In genomic region chr17:64974750-64975317, GRCh38 we compare ENCODE assay signal across 8 cellular contexts. TPM values are rescaled to one million over a fixed set of nuclear protein-coding genes. Genes with fewer than 3 reads are reported as not detected.
DNase-seq lines count a peak whose midpoint lies in the region; ATAC-seq and TF ChIP-seq lines count a peak whose summit lies in the region.

No MANE protein-coding gene starts in this region.

- peaks cover 52% of the 10 kb centered on the region for H3K4me1 Mint-ChIP-seq in activated T-cell treated with anti-CD3 and anti-CD28 coated beads, Interleukin-2, amount 50 U/mL, for 4 hours (ENCODE audit: low read depth)

- peak overlapping the region; percentile 99 for H3K23ac ChIP-seq in neuronal stem cell (ENCODE audit: low read depth, low read length, poor library complexity)

- H3K79me1 ChIP-seq in neuronal stem cell (ENCODE audit: low read depth, low read length) = no peaks in the 10 kb centered on the region

- peak overlapping the region; percentile 97 for H3K18ac ChIP-seq in neuronal stem cell (ENCODE audit: low read length)

- H3K27ac ChIP-seq in OCI-LY3 (ENCODE audit: low read length) (peak overlapping the region; percentile 94), neuronal stem cell (replicated peaks; ENCODE audit: low read length) (peak overlapping the region; percentile 44)
- peak overlapping the region; percentile 98 for H3K27ac ChIP-seq in effector memory CD4-positive, alpha-beta T cell (ENCODE audit: insufficient read depth, low read length, poor library complexity, severe bottlenecking)

- H3K4ac ChIP-seq in neuronal stem cell (ENCODE audit: low read length) = no peak overlapping the region

- peaks cover 2% of the 10 kb centered on the region for H3K36me3 Mint-ChIP-seq in activated T-cell treated with anti-CD3 and anti-CD28 coated beads, Interleukin-2, amount 50 U/mL, for 4 hours (ENCODE audit: insufficient read depth)

- peak overlapping the region; percentile 91 for H3K14ac ChIP-seq in neuronal stem cell (ENCODE audit: low read length)

- peak overlapping the region; percentile 85 for H3K4me3 Mint-ChIP-seq in activated T-cell treated with anti-CD3 and anti-CD28 coated beads, Interleukin-2, amount 50 U/mL, for 4 hours

- WGBS in neuronal stem cell (ENCODE audit: extremely low coverage in 2 of 2, insufficient read length in 2 of 2, insufficient replicate concordance in 1 of 2), 2 donors = no CpG with 5 or more reads among the region's 9 CpGs

- H3K4me3 ChIP-seq in OCI-LY3 (ENCODE audit: low read length) (peak overlapping the region; percentile 86), neuronal stem cell (ENCODE audit: low read length in 2 of 2) (peak overlapping the region; percentile 68 to 84)
- H3K4me3 ChIP-seq in effector memory CD4-positive, alpha-beta T cell (ENCODE audit: insufficient read depth, low read depth, low read length, poor library complexity, severe bottlenecking) = peak overlapping the region; percentile 36

- no peaks in the 10 kb centered on the region for H3K27me3 ChIP-seq in OCI-LY3 (ENCODE audit: low read depth, low read length)
- H3K27me3 ChIP-seq in effector memory CD4-positive, alpha-beta T cell (replicated peaks; ENCODE audit: control insufficient read depth, insufficient read depth, low read length, poor library complexity, severe bottlenecking) = no peaks in the 10 kb centered on the region
- H3K27me3 ChIP-seq in neuronal stem cell (ENCODE audit: control insufficient read depth in 3 of 3, insufficient read depth in 3 of 3, low read depth in 1 of 3, low read length in 3 of 3) = no peaks in the 10 kb centered on the region

- H3K4me1 ChIP-seq in OCI-LY3 (ENCODE audit: low read length) (peaks cover 51% of the 10 kb centered on the region), neuronal stem cell (ENCODE audit: control insufficient read depth in 2 of 2, insufficient read depth in 1 of 2, low read depth in 1 of 2, low read length in 2 of 2) (peaks cover 2 to 4% of the 10 kb centered on the region in 2 donors)
- H3K4me1 ChIP-seq in effector memory CD4-positive, alpha-beta T cell (ENCODE audit: control insufficient read depth, insufficient read depth, low read length, poor library complexity, severe bottlenecking) = peaks cover 14% of the 10 kb centered on the region

- H3K79me2 ChIP-seq in OCI-LY3 (ENCODE audit: low read length) = no peaks in the 10 kb centered on the region

- peak overlapping the region; percentile 62 for H2BK15ac ChIP-seq in neuronal stem cell (ENCODE audit: low read length)

- H3K4me2 ChIP-seq in OCI-LY3 (ENCODE audit: low read length) = peak overlapping the region; percentile 97
- H3K4me2 ChIP-seq in neuronal stem cell (ENCODE audit: insufficient read depth, low read length, poor library complexity, severe bottlenecking) = peak overlapping the region; percentile 96

- H3K36me3 ChIP-seq in OCI-LY3 (replicated peaks; ENCODE audit: low read depth, low read length) (no peaks in the 10 kb centered on the region), neuronal stem cell (replicated peaks in 1 of 2; ENCODE audit: control insufficient read depth in 2 of 2, insufficient read depth in 2 of 2, low read length in 2 of 2) (peaks cover 2 to 38% of the 10 kb centered on the region in 2 donors)
- no peaks in the 10 kb centered on the region for H3K36me3 ChIP-seq in effector memory CD4-positive, alpha-beta T cell (ENCODE audit: control insufficient read depth, insufficient read depth, low read length)

- H4K20me1 ChIP-seq in OCI-LY3 (ENCODE audit: insufficient read depth, low read length) = no peaks in the 10 kb centered on the region

- no peak overlapping the region for H2AFZ ChIP-seq in OCI-LY3 (ENCODE audit: low read depth, low read length)
- H2AFZ ChIP-seq in neuronal stem cell (ENCODE audit: low read length) = peak overlapping the region; percentile 97

- peak overlapping the region; percentile 32 for H2AK5ac ChIP-seq in neuronal stem cell (ENCODE audit: low read depth, low read length)

- H2BK120ac ChIP-seq in neuronal stem cell (ENCODE audit: low read depth, low read length) = peak overlapping the region; percentile 87

- H3K27me3 Mint-ChIP-seq in activated T-cell treated with anti-CD3 and anti-CD28 coated beads, Interleukin-2, amount 50 U/mL, for 4 hours (ENCODE audit: low read depth) = no peaks in the 10 kb centered on the region

- no peak overlapping the region for H4K8ac ChIP-seq in neuronal stem cell (ENCODE audit: low read depth, low read length)

- no peak overlapping the region for H4K91ac ChIP-seq in neuronal stem cell (ENCODE audit: low read depth, low read length, poor library complexity)

- H3K9me3 Mint-ChIP-seq in activated T-cell treated with anti-CD3 and anti-CD28 coated beads, Interleukin-2, amount 50 U/mL, for 4 hours = no peaks in the 10 kb centered on the region

- H3K9me3 ChIP-seq in OCI-LY3 (ENCODE audit: insufficient read depth, low read length) (no peaks in the 10 kb centered on the region), neuronal stem cell (replicated peaks in 1 of 2; ENCODE audit: control insufficient read depth in 2 of 2, insufficient read depth in 1 of 2, low read depth in 1 of 2, low read length in 2 of 2) (no peaks in the 10 kb centered on the region)
- H3K9me3 ChIP-seq in effector memory CD4-positive, alpha-beta T cell (ENCODE audit: control insufficient read depth, low read length) = no peaks in the 10 kb centered on the region

- DNase-seq in activated T-cell treated with anti-CD3 and anti-CD28 coated beads, Interleukin-2, amount 50 U/mL, for 4 hours = no peak
- DNase-seq in activated T-cell treated with anti-CD3 and anti-CD28 coated beads, Interleukin-2, amount 50 U/mL, for 48 hours = no peak
- DNase-seq in effector memory CD4-positive, alpha-beta T cell = no peak
- DNase-seq in neuronal stem cell (ENCODE audit: low spot score) = no peak
- DNase-seq in Ammon's horn (ENCODE audit: low spot score) = no peak

- TF ChIP-seq CTCF in OCI-LY3 (IDR thresholded peaks at IDR 0.05; ENCODE audit: low read depth, low read length) = no peak

- peak overlapping the region; percentile 94 for H2BK5ac ChIP-seq in neuronal stem cell (ENCODE audit: low read length)

- ATAC-seq in activated T-cell treated with anti-CD3 and anti-CD28 coated beads, Interleukin-2, amount 50 U/mL, for 4 hours = peak; percentile 42 to 43
- ATAC-seq in GM21447 (IDR thresholded peaks at IDR 0.05; ENCODE audit: unreplicated experiment) (no peak), HG03432 (IDR thresholded peaks at IDR 0.05; ENCODE audit: unreplicated experiment) (no peak)

- H2BK12ac ChIP-seq in neuronal stem cell (ENCODE audit: low read length) = no peak overlapping the region

- peak overlapping the region; percentile 92 for H3K9ac ChIP-seq in OCI-LY3 (ENCODE audit: low read length)
- H3K9ac ChIP-seq in neuronal stem cell (ENCODE audit: low read depth, low read length, poor library complexity) = peak overlapping the region; percentile 89

RNA-seq across cellular contexts. Expression of gene LRRC37A3, which starts 55.6 kb away (rescaled TPM):
- 1 to 10 TPM; 1.9 to 3.0 (median 2.9) TPM for total RNA-seq in activated T-cell treated with anti-CD3 and anti-CD28 coated beads, Interleukin-2, amount 50 U/mL, for 4 hours
- 3.1 TPM for polyA plus RNA-seq in neuronal stem cell (2013, experiment 1 of 2)
- polyA plus RNA-seq in neuronal stem cell (2013, experiment 2 of 2) = 4.3 TPM

Comparison
In these comparisons a context has a peak if more than half of its experiments do, and no peak if none do; other contexts are left out.
1. ATAC-seq: peak in activated T-cell treated with anti-CD3 and anti-CD28 coated beads, Interleukin-2, amount 50 U/mL, for 4 hours (2 of 2); none in GM21447 (single experiment) and HG03432 (single experiment).
2. H3K27ac ChIP-seq: peak in every context shown above with its lines; median percentile 98 in effector memory CD4-positive, alpha-beta T cell; 94 in OCI-LY3; 44 in neuronal stem cell.
3. H3K4me3 ChIP-seq: peak in every context shown above with its lines; median percentile 86 in OCI-LY3; 76 in neuronal stem cell; 36 in effector memory CD4-positive, alpha-beta T cell.